ENCODE assay signal across 8 cellular contexts in the genomic region with DNA sequence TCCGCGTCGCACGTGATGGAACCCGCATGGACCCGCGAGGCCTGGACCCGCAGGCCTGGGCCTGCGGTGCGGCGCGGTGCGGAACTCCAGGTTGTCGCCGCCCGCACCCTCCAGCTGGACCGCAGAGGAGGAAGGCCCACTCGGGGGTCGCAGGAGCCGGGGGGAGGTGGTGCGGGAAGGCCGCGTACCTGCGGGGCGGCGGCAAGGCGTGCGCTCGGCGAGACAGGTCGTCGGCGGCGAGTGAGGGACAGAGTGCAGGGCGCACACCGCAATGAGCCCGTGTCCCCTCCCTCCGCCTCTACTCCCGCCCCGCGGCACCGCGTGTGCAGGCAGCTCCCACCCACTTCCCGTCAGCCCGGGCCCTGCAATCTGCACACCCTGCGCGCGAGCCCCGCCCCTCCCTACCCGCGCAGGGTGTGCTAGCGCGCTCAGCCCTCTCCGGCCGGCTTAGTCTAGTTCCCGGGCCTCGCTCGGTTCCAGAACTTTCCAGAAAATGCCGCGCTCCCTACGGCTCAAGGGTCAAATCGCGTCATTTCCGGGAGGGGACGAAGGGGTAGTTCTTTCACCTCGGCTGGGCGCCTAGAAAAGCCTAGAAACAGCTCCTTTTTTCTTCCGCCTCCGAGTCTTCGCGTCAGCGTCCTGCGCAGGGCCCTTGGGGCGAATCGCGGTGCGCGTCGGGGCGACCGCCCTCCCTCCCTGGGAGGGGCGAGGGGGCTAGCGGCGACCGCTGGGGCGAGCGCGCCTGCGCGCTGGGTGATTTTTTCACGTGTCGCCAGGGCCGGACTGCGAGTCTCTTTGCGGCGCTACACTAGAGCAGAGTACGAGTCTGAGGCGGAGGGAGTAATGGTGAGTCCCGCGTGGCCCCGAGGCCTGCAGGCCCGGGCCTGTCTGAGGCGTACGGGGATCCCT. TPM values are rescaled to one million over a fixed set of nuclear protein-coding genes. Genes with fewer than 3 reads are reported as not detected.
A peak's percentile ranks its signal among the peaks of the same experiment; 100 is the strongest.
DNase-seq lines count a peak whose midpoint lies in the region; TF ChIP-seq lines count a peak whose summit lies in the region.

Gene HSPD1 (minus strand): TSS at position 247 of the 909 bp plus-strand sequence. CDS start 992 bp downstream, outside the sequence.
Gene HSPE1 (plus strand): TSS at position 786 of the 909 bp plus-strand sequence. CDS start 58 bp downstream, at position 844.

- H3K36me3 ChIP-seq in effector memory CD4-positive, alpha-beta T cell (ENCODE audit: control insufficient read depth, insufficient read depth, low read length): peaks cover 20% of the 10 kb centered on the region

- POLR2A ChIA-PET in activated CD8-positive, alpha-beta memory T cell treated with anti-CD3 and anti-CD28 coated beads for 36 hours (lab: Charles Lee): interaction anchor here (0.6 to 4.7 kb wide), 14 partner anchors 9 to 700 kb away, joined by 3 to 54 read pairs (median 4); partner anchors contain the start of genes COQ10B, GTF3C3, MARS2 and MOB4

- no peaks in the 10 kb centered on the region for H3K27me3 ChIP-seq in effector memory CD4-positive, alpha-beta T cell (replicated peaks; ENCODE audit: control insufficient read depth, insufficient read depth, low read length, poor library complexity, severe bottlenecking)

- peak within 1 kb of the TSS; percentile 89 for H3K27ac ChIP-seq in effector memory CD4-positive, alpha-beta T cell (ENCODE audit: insufficient read depth, low read length, poor library complexity, severe bottlenecking)

- peak within 1 kb of the TSS; percentile 83 for H3K4me3 ChIP-seq in effector memory CD4-positive, alpha-beta T cell (ENCODE audit: insufficient read depth, low read depth, low read length, poor library complexity, severe bottlenecking)

- CTCF ChIA-PET in activated CD8-positive, alpha-beta memory T cell treated with anti-CD3 and anti-CD28 coated beads for 36 hours (lab: Charles Lee): interaction anchor here (0.7 to 1.6 kb wide), 4 partner anchors 46 to 279 kb away, joined by 3 to 4 read pairs (median 3); partner anchors contain the start of genes COQ10B and SF3B1

- TF ChIP-seq CTCF in GM20000 (IDR thresholded peaks at IDR 0.05; ENCODE audit: extremely low read depth, missing control alignments): peak; percentile 37

- no peaks in the 10 kb centered on the region for H3K9me3 ChIP-seq in effector memory CD4-positive, alpha-beta T cell (ENCODE audit: control insufficient read depth, low read length)

- DNase-seq in CMK (ENCODE audit: low read depth) (peak; percentile 95), GM20000 (ENCODE audit: low spot score) (peak; percentile 97), HT-29 (ENCODE audit: low spot score) (peak; percentile 99), NOMO-1 (lab: John Stamatoyannopoulos, UW; ENCODE audit: unreplicated experiment in 2 of 2) (peak; percentile 99), medulla oblongata (ENCODE audit: extremely low spot score) (peak; percentile 100)
- DNase-seq in effector memory CD4-positive, alpha-beta T cell: peak; percentile 95 to 97 (median 97)
- peak; percentile 95 for DNase-seq in stimulated activated CD8-positive, alpha-beta memory T cell treated with anti-CD3 and anti-CD28 coated beads, Interleukin-12 subunit alpha, Interleukin-12 subunit beta, amount 100 ng/mL, for 1 hour (ENCODE audit: low read depth)

- peaks cover 23% of the 10 kb centered on the region for H3K4me1 ChIP-seq in effector memory CD4-positive, alpha-beta T cell (ENCODE audit: control insufficient read depth, insufficient read depth, low read length, poor library complexity, severe bottlenecking)

RNA-seq across cellular contexts. Expression of gene HSPD1, which starts in this region (rescaled TPM):
- total RNA-seq in HT-29 (2014; rRNA removed; shearing (Covaris generic)): 259 and 306 TPM in 2 replicates
- total RNA-seq in activated CD8-positive, alpha-beta memory T cell treated with anti-CD3 and anti-CD28 coated beads for 36 hours: 1,000 to 10,000 TPM; 1,206 to 1,225 TPM

RNA-seq across cellular contexts. Expression of gene HSPE1, which starts in this region (rescaled TPM):
- total RNA-seq in HT-29 (2014; rRNA removed; shearing (Covaris generic)): 195 and 211 TPM in 2 replicates
- 100 to 1,000 TPM; 479 to 516 TPM for total RNA-seq in activated CD8-positive, alpha-beta memory T cell treated with anti-CD3 and anti-CD28 coated beads for 36 hours

Comparison
In these comparisons a context has a peak if more than half of its experiments do, and no peak if none do; other contexts are left out.
1. Peak in every context shown above with its lines: DNase-seq, H3K4me3 ChIP-seq and H3K27ac ChIP-seq.